Comparison of ENCODE assay signal across 19 cellular contexts in genomic region chr4:16865209-16865896, GRCh38. TPM values are rescaled to one million over a fixed set of nuclear protein-coding genes. Genes with fewer than 3 reads are reported as not detected.
"Had no signal": no experiment of that assay in that cellular context is flagged by ENCODE, and none has a peak within 500 bp of the region (broad histone marks: within the 10 kb centered on the region; RNA-seq: fewer than 3 reads in every experiment).

No MANE protein-coding gene starts in this region.

- H3K4me1 Mint-ChIP-seq: activated CD4-positive, alpha-beta T cell treated with anti-CD3 and anti-CD28 coated beads, Interleukin-2, amount 10 ng/mL, durations not matched to agents 24 days and 14 days; activated naive CD8-positive, alpha-beta T cell treated with anti-CD3 and anti-CD28 coated beads for 36 hours; activated T-helper 17 cell treated with anti-CD3 and anti-CD28 coated beads, Interleukin-2, amount 50 U/mL, for 72 hours; memory B cell; naive B cell; stimulated activated naive B cell treated with anti-CD40 and anti-IgM and Interleukin-4, amounts not matched to agents 10 μg/mL and 1 μg/mL and 100 μg/mL, for 72 hours; T-cell had no signal

- H3K27me3 Mint-ChIP-seq: activated CD8-positive, alpha-beta T cell treated with anti-CD3 and anti-CD28 coated beads for 36 hours; activated naive CD8-positive, alpha-beta T cell treated with anti-CD3 and anti-CD28 coated beads for 36 hours; memory B cell; stimulated activated naive B cell treated with anti-CD40 and anti-IgM and Interleukin-4, amounts not matched to agents 10 μg/mL and 1 μg/mL and 100 μg/mL, for 72 hours; type B pancreatic cell had no signal

- H3K4me3 Mint-ChIP-seq: activated CD4-positive, alpha-beta T cell treated with anti-CD3 and anti-CD28 coated beads, Interleukin-2, amount 10 ng/mL, durations not matched to agents 24 days and 14 days; activated CD8-positive, alpha-beta T cell treated with anti-CD3 and anti-CD28 coated beads for 36 hours; activated naive CD8-positive, alpha-beta T cell treated with anti-CD3 and anti-CD28 coated beads for 36 hours; activated T-helper 17 cell treated with anti-CD3 and anti-CD28 coated beads, Interleukin-2, amount 50 U/mL, for 72 hours; memory B cell; naive B cell; stimulated activated naive B cell treated with anti-CD40 and anti-IgM and Interleukin-4, amounts not matched to agents 10 μg/mL and 1 μg/mL and 100 μg/mL, for 72 hours; T-cell; type B pancreatic cell had no signal

- H3K27ac ChIP-seq: neutrophil, pancreas had no signal

- H3K4me3 ChIP-seq: mucosa of descending colon, pancreas, sigmoid colon had no signal

- H3K9me3 Mint-ChIP-seq: activated CD4-positive, alpha-beta T cell treated with anti-CD3 and anti-CD28 coated beads, Interleukin-2, amount 10 ng/mL, durations not matched to agents 24 days and 14 days; activated CD8-positive, alpha-beta T cell treated with anti-CD3 and anti-CD28 coated beads for 36 hours; activated naive CD8-positive, alpha-beta T cell treated with anti-CD3 and anti-CD28 coated beads for 36 hours; activated T-helper 17 cell treated with anti-CD3 and anti-CD28 coated beads, Interleukin-2, amount 50 U/mL, for 72 hours; stimulated activated naive B cell treated with anti-CD40 and anti-IgM and Interleukin-4, amounts not matched to agents 10 μg/mL and 1 μg/mL and 100 μg/mL, for 72 hours; T-cell had no signal

- H3K27me3 ChIP-seq: neutrophil, pancreas, sigmoid colon had no signal

- DNase-seq: activated CD4-positive, alpha-beta T cell treated with anti-CD3 and anti-CD28 coated beads, Interleukin-2, amount 10 ng/mL, durations not matched to agents 24 days and 14 days; activated CD8-positive, alpha-beta T cell treated with anti-CD3 and anti-CD28 coated beads for 36 hours; activated naive CD4-positive, alpha-beta T cell; activated naive CD8-positive, alpha-beta T cell treated with anti-CD3 and anti-CD28 coated beads for 36 hours; activated T-cell treated with anti-CD3 and anti-CD28 coated beads, Interleukin-2, amount 50 U/mL, for 1 hour; amniotic stem cell; erythroblast; mucosa of descending colon; naive B cell; pancreas; sigmoid colon; stimulated activated naive B cell treated with anti-CD40 and anti-IgM and Interleukin-4, amounts not matched to agents 10 μg/mL and 1 μg/mL and 100 μg/mL, for 72 hours; T-cell; T-helper 9 cell had no signal

- H3K27ac Mint-ChIP-seq: activated CD4-positive, alpha-beta T cell treated with anti-CD3 and anti-CD28 coated beads, Interleukin-2, amount 10 ng/mL, durations not matched to agents 24 days and 14 days; activated CD8-positive, alpha-beta T cell treated with anti-CD3 and anti-CD28 coated beads for 36 hours; activated naive CD8-positive, alpha-beta T cell treated with anti-CD3 and anti-CD28 coated beads for 36 hours; activated T-helper 17 cell treated with anti-CD3 and anti-CD28 coated beads, Interleukin-2, amount 50 U/mL, for 72 hours; memory B cell; naive B cell; stimulated activated naive B cell treated with anti-CD40 and anti-IgM and Interleukin-4, amounts not matched to agents 10 μg/mL and 1 μg/mL and 100 μg/mL, for 72 hours; T-cell; type B pancreatic cell had no signal

- H3K4me1 ChIP-seq: pancreas, sigmoid colon had no signal

- ATAC-seq: activated CD8-positive, alpha-beta T cell treated with anti-CD3 and anti-CD28 coated beads for 36 hours; activated T-helper 17 cell treated with anti-CD3 and anti-CD28 coated beads, Interleukin-2, amount 50 U/mL, for 72 hours; mucosa of descending colon; pancreas; SK-N-SH treated with all-trans-retinoic acid at 6 μM for 48 hours; stimulated activated naive B cell treated with anti-CD40 and anti-IgM and Interleukin-4, amounts not matched to agents 10 μg/mL and 1 μg/mL and 100 μg/mL, for 72 hours; T-cell had no signal

- H3K36me3 Mint-ChIP-seq: activated naive CD8-positive, alpha-beta T cell treated with anti-CD3 and anti-CD28 coated beads for 36 hours; memory B cell; naive B cell; stimulated activated naive B cell treated with anti-CD40 and anti-IgM and Interleukin-4, amounts not matched to agents 10 μg/mL and 1 μg/mL and 100 μg/mL, for 72 hours; T-cell had no signal

- H3K36me3 ChIP-seq: neutrophil, pancreas, sigmoid colon had no signal

- H3K9me3 ChIP-seq: mucosa of descending colon, neutrophil, pancreas, sigmoid colon had no signal

RNA-seq across cellular contexts. Expression of gene LDB2, which starts 33.1 kb away (rescaled TPM):
- total RNA-seq: activated CD4-positive, alpha-beta T cell treated with anti-CD3 and anti-CD28 coated beads, Interleukin-2, amount 10 ng/mL, durations not matched to agents 24 days and 14 days; activated CD8-positive, alpha-beta T cell treated with anti-CD3 and anti-CD28 coated beads for 36 hours; activated naive CD8-positive, alpha-beta T cell treated with anti-CD3 and anti-CD28 coated beads for 36 hours; activated T-helper 17 cell treated with anti-CD3 and anti-CD28 coated beads, Interleukin-2, amount 50 U/mL, for 72 hours had no signal
